1 cellular context compared by ENCODE assay signal in the genomic region with DNA sequence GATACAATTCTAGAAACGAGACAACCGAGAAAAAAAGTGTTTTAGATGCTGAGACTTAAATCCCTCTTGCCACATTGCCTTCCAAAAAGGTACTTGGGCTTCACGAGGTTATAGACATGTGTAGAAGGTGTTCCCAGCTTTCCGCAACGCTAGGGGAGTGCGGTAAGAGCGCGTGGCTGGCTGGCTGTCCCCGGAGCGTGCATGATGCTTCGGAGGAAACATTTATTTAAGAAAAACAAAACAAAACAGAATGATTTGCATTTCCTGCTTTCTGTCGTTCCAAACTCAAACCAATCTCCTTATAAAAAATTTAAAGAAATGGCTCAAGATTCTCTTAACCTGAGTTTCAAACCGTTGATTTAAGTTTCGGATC.
TF ChIP-seq lines count a peak whose summit lies in the region.

No MANE protein-coding gene starts in this region.

TF ChIP-seq in H1, 55 proteins besides CTCF, POLR2A, EP300 and RAD21:
- TF ChIP-seq POU5F1 (IDR thresholded peaks at IDR 0.05; ENCODE audit: low read depth, low read length), result no peak
- no peak for TF ChIP-seq NRF1 (IDR thresholded peaks at IDR 0.05; ENCODE audit: low read depth, low read length)
- TF ChIP-seq SIX5 (IDR thresholded peaks at IDR 0.05; ENCODE audit: low read depth, low read length), result no peak
- no peak for TF ChIP-seq TEAD4 (IDR thresholded peaks at IDR 0.05; ENCODE audit: low read depth, low read length)
- TF ChIP-seq KDM5A (IDR thresholded peaks at IDR 0.05; ENCODE audit: low read length), result no peak
- no peak for TF ChIP-seq MAFK (IDR thresholded peaks at IDR 0.05; ENCODE audit: low read depth, low read length)
- TF ChIP-seq, protein P1, sequence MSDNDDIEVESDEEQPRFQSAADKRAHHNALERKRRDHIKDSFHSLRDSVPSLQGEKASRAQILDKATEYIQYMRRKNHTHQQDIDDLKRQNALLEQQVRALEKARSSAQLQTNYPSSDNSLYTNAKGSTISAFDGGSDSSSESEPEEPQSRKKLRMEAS (IDR thresholded peaks at IDR 0.05), result peak; percentile 50
- TF ChIP-seq CHD7 (IDR thresholded peaks at IDR 0.05; ENCODE audit: insufficient replicate concordance, low read length), result no peak
- no peak for TF ChIP-seq CBX8 (IDR thresholded peaks at IDR 0.05; ENCODE audit: borderline replicate concordance, low read depth, low read length)
- no peak for TF ChIP-seq BRCA1 (IDR thresholded peaks at IDR 0.05; ENCODE audit: low read depth, low read length)
- no peak for TF ChIP-seq FOSL1 (IDR thresholded peaks at IDR 0.05; ENCODE audit: insufficient read depth, low read depth, low read length)
- TF ChIP-seq RFX5 (IDR thresholded peaks at IDR 0.05; ENCODE audit: borderline replicate concordance, low read depth, low read length), result no peak
- no peak for TF ChIP-seq SRF (IDR thresholded peaks at IDR 0.05; ENCODE audit: low read depth, low read length)
- TF ChIP-seq CEBPB (IDR thresholded peaks at IDR 0.05; ENCODE audit: low read depth, low read length), result no peak
- no peak for TF ChIP-seq ATF2 (IDR thresholded peaks at IDR 0.05; ENCODE audit: low read length)
- TF ChIP-seq SP1 (IDR thresholded peaks at IDR 0.05; ENCODE audit: low read depth, low read length), result no peak
- TF ChIP-seq E2F6 (IDR thresholded peaks at IDR 0.05), result 0 out of 2 replicates have a peak, but pooled peaks have one; percentile 19
- no peak for TF ChIP-seq JUN (IDR thresholded peaks at IDR 0.05; ENCODE audit: low read depth, low read length)
- no peak for TF ChIP-seq USF2 (IDR thresholded peaks at IDR 0.05; ENCODE audit: low read length)
- TF ChIP-seq GABPA (IDR thresholded peaks at IDR 0.05; ENCODE audit: borderline replicate concordance, insufficient read depth, low read length), result no peak
- no peak for TF ChIP-seq BACH1 (IDR thresholded peaks at IDR 0.05; ENCODE audit: low read length)
- no peak for TF ChIP-seq HDAC6 (IDR thresholded peaks at IDR 0.05; ENCODE audit: low read depth, low read length)
- TF ChIP-seq RNF2 (IDR thresholded peaks at IDR 0.05; ENCODE audit: borderline replicate concordance, low read depth, low read length, missing control alignments, poor library complexity, severe bottlenecking), result peak; percentile 43
- TF ChIP-seq TAF1 (IDR thresholded peaks at IDR 0.05; ENCODE audit: low read depth, low read length), result no peak
- TF ChIP-seq TAF7 (optimal IDR thresholded peaks at IDR 0.05; ENCODE audit: borderline replicate concordance, low read depth, low read length), result no peak
